In the genomic region with DNA sequence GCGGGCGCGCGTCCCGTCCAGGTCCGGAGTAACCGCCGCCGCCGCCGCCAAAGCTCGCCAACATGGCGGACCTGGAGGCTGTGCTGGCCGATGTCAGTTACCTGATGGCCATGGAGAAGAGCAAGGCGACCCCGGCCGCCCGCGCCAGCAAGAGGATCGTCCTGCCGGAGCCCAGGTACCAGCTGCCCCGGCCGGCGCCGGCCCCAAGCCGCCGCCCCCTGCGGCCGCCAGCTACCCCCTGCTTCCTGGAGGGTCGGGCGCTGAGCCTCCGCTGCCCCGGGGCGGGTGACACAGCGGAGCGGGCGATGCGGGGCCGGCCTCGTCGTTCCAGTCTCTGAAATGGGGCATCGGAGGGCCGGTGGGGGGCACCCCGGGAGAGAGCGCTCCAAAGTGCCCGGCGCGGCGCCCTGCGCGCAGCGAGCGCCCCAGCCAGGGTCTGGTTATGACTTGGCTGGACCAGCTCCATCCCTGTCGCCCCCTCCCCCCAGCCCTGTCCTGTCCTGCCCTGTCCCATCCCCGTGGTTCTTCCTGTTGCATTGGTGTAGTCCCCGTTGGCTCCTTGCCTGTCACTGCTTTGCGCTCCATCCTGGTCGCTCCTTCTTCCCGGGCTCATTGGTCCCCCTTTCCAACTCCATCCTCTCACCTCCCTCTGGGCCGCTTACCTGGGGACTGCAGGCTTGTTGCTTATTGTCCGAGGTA, we compare ENCODE assay signal across 8 cellular contexts. TPM values are rescaled to one million over a fixed set of nuclear protein-coding genes. Genes with fewer than 3 reads are reported as not detected.
DNase-seq lines count a peak whose midpoint lies in the region; ATAC-seq and TF ChIP-seq lines count a peak whose summit lies in the region.

No MANE protein-coding gene starts in this region.

- peak overlapping the region; percentile 54 for H3K14ac ChIP-seq in trophoblast cell (ENCODE audit: low read length)

- H3K79me2 ChIP-seq in trophoblast cell (ENCODE audit: control insufficient read depth, insufficient read depth, low read length, poor library complexity) = no peaks in the 10 kb centered on the region

- H3K4me3 ChIP-seq in HUES64 (ENCODE audit: low read length) (peak overlapping the region; percentile 73), trophoblast cell (ENCODE audit: low read depth, low read length) (peak overlapping the region; percentile 89)

- peak; percentile 14 to 23 for ATAC-seq in activated CD4-positive, CD25-positive, alpha-beta regulatory T cell treated with anti-CD3 and anti-CD28 coated beads, Interleukin-2, amount 50 U/mL, for 24 hours

- H3K27me3 ChIP-seq in HUES64 (ENCODE audit: insufficient read depth, low read length) = peaks cover 17% of the 10 kb centered on the region
- no peaks in the 10 kb centered on the region for H3K27me3 ChIP-seq in trophoblast cell (ENCODE audit: insufficient read depth, low read length)

- H3K9ac ChIP-seq in HUES64 (ENCODE audit: low read depth, low read length) (peak overlapping the region; percentile 55; the same call in 1 of the 2 replicates), trophoblast cell (ENCODE audit: low read length) (peak overlapping the region; percentile 73)

- H2AK5ac ChIP-seq in trophoblast cell (ENCODE audit: low read length) = no peak overlapping the region

- H3K27me3 Mint-ChIP-seq in glutamatergic neuron (ENCODE audit: unreplicated experiment) = peaks cover 7% of the 10 kb centered on the region

- no peaks in the 10 kb centered on the region for H3K36me3 Mint-ChIP-seq in glutamatergic neuron (ENCODE audit: unreplicated experiment)

- no peak for TF ChIP-seq CTCF in glutamatergic neuron (IDR thresholded peaks at IDR 0.05; ENCODE audit: partially characterized antibody, unreplicated experiment)

- H3K4ac ChIP-seq in trophoblast cell (ENCODE audit: low read depth, low read length) = no peak overlapping the region

- under 1% methylated on average over 61 of the region's 61 CpGs for WGBS in HUES64
- WGBS in trophoblast cell (ENCODE audit: extremely low coverage, insufficient coverage, insufficient read length) = no CpG with 5 or more reads among the region's 61 CpGs

- no peak overlapping the region for H3K27ac ChIP-seq in HUES64 (ENCODE audit: low read depth, low read length)
- no peak overlapping the region for H3K27ac ChIP-seq in trophoblast cell (ENCODE audit: low read depth, low read length)

- peak overlapping the region; percentile 45 for H3K27ac Mint-ChIP-seq in glutamatergic neuron (ENCODE audit: unreplicated experiment)

- H3K9me3 ChIP-seq in HUES64 (ENCODE audit: insufficient read depth, low read depth, low read length) (no peaks in the 10 kb centered on the region), trophoblast cell (ENCODE audit: insufficient read depth, low read depth, low read length) (no peaks in the 10 kb centered on the region)

- H3K36me3 ChIP-seq in HUES64 (ENCODE audit: insufficient read depth, low read length) = no peaks in the 10 kb centered on the region
- no peaks in the 10 kb centered on the region for H3K36me3 ChIP-seq in trophoblast cell (ENCODE audit: control insufficient read depth in 1 of 2, insufficient read depth in 2 of 2, low read length in 2 of 2)

- H3K4me1 ChIP-seq in HUES64 (ENCODE audit: insufficient read depth, low read length) (peaks cover 43% of the 10 kb centered on the region), trophoblast cell (ENCODE audit: control insufficient read depth in 1 of 2, insufficient read depth in 2 of 2, low read length in 2 of 2) (peaks cover 0 to 10% of the 10 kb centered on the region in 2 experiments)

- peak overlapping the region; percentile 33 for H3K18ac ChIP-seq in trophoblast cell (ENCODE audit: low read length)

- H3K4me2 ChIP-seq in trophoblast cell (ENCODE audit: low read length) = peak overlapping the region; percentile 74

- no peak overlapping the region for H2BK5ac ChIP-seq in trophoblast cell (ENCODE audit: low read depth, low read length, poor library complexity)

- H4K12ac ChIP-seq in trophoblast cell (ENCODE audit: low read depth, low read length) = peak overlapping the region; percentile 3

- H3K4me1 Mint-ChIP-seq in glutamatergic neuron (ENCODE audit: low read depth, unreplicated experiment) = peaks cover 12% of the 10 kb centered on the region

- H3K4me3 Mint-ChIP-seq in glutamatergic neuron (ENCODE audit: unreplicated experiment) = peak overlapping the region; percentile 94

- H2BK12ac ChIP-seq in trophoblast cell (ENCODE audit: low read length) = no peak overlapping the region

- H2AFZ ChIP-seq in trophoblast cell (ENCODE audit: insufficient read depth, low read length, poor library complexity) = peak overlapping the region; percentile 50

- no peak overlapping the region for H2BK120ac ChIP-seq in trophoblast cell (ENCODE audit: insufficient read depth, low read length, poor library complexity)

- peak overlapping the region; percentile 52 for H4K91ac ChIP-seq in trophoblast cell (ENCODE audit: low read depth, low read length)

- H3K79me1 ChIP-seq in trophoblast cell (ENCODE audit: low read length) = peaks cover 3% of the 10 kb centered on the region

- H3K23ac ChIP-seq in trophoblast cell (ENCODE audit: low read length) = no peak overlapping the region

- DNase-seq in activated CD4-positive, CD25-positive, alpha-beta regulatory T cell (lab: John Stamatoyannopoulos, UW) = no peak
- DNase-seq in activated T-cell treated with anti-CD3 and anti-CD28 coated beads for 4 hours = peak; percentile 0
- DNase-seq in glutamatergic neuron = peak; percentile 63
- DNase-seq in trophoblast cell = peak; percentile 53 to 75
- DNase-seq in T1000 (lab: John Stamatoyannopoulos, UW) = no peak
- no peak for DNase-seq in NK-92 treated with Interleukin-12 subunit alpha and Interleukin-12 subunit beta, amount 100 ng/mL, for 24 hours (lab: John Stamatoyannopoulos, UW)

- H3K9me3 Mint-ChIP-seq in glutamatergic neuron (ENCODE audit: unreplicated experiment) = peaks cover 4% of the 10 kb centered on the region

- no peak overlapping the region for H4K8ac ChIP-seq in trophoblast cell (ENCODE audit: low read depth, low read length)

RNA-seq across cellular contexts. Expression of gene GRK3, which starts 0.7 kb away (rescaled TPM):
- polyA plus RNA-seq in HUES64 (2013, experiment 1 of 2) = 11.2 TPM
- 11.3 TPM for polyA plus RNA-seq in HUES64 (2013, experiment 2 of 2)
- 12.4 TPM for total RNA-seq in glutamatergic neuron (ENCODE audit: unreplicated experiment)
- 12.3 and 12.5 TPM in 2 replicates for polyA plus RNA-seq in trophoblast cell (2013)

Comparison
In these comparisons a context has a peak if more than half of its experiments do, and no peak if none do; other contexts are left out.
1. DNase-seq: peak in activated T-cell treated with anti-CD3 and anti-CD28 coated beads for 4 hours (single experiment), glutamatergic neuron (single experiment) and trophoblast cell (2 of 2); none in activated CD4-positive, CD25-positive, alpha-beta regulatory T cell (0 of 4), T1000 (single experiment) and NK-92 treated with Interleukin-12 subunit alpha and Interleukin-12 subunit beta, amount 100 ng/mL, for 24 hours (single experiment).